In genomic region chr9:127390563-127390962, GRCh38 we compare ENCODE assay signal across 21 cellular contexts. TPM values are rescaled to one million over a fixed set of nuclear protein-coding genes. Genes with fewer than 3 reads are reported as not detected.
A peak's percentile ranks its signal among the peaks of the same experiment; 100 is the strongest.
DNase-seq lines count a peak whose midpoint lies in the region; ATAC-seq, FAIRE-seq and TF ChIP-seq lines count a peak whose summit lies in the region.
"Had no signal": no experiment of that assay in that cellular context is flagged by ENCODE, and none has a peak within 500 bp of the region (broad histone marks: within the 10 kb centered on the region; RNA-seq: fewer than 3 reads in every experiment).

No MANE protein-coding gene starts in this region.

- POLR2A ChIA-PET in activated CD8-positive, alpha-beta T cell treated with anti-CD3 and anti-CD28 coated beads for 36 hours (lab: Charles Lee), result interaction anchor here (3.3 kb wide), 1 partner anchor 60 kb away, joined by 27 read pairs; the partner anchor contains the start of genes LRSAM1 and RPL12
- POLR2A ChIA-PET in activated CD8-positive, alpha-beta T cell treated with anti-CD3 and anti-CD28 coated beads, Interleukin-2, amount 10 ng/mL, durations not matched to agents 7 days and 5 days (lab: Charles Lee), result no interaction called here

- peaks cover 34% of the 10 kb centered on the region for H3K4me1 Mint-ChIP-seq in activated CD8-positive, alpha-beta T cell treated with anti-CD3 and anti-CD28 coated beads for 36 hours (ENCODE audit: low read depth)
- peaks cover 27% of the 10 kb centered on the region for H3K4me1 Mint-ChIP-seq in activated CD8-positive, alpha-beta T cell treated with anti-CD3 and anti-CD28 coated beads, Interleukin-2, amount 10 ng/mL, durations not matched to agents 7 days and 5 days (ENCODE audit: low read depth)

- peaks cover 56% of the 10 kb centered on the region for H3K27me3 Mint-ChIP-seq in activated CD8-positive, alpha-beta T cell treated with anti-CD3 and anti-CD28 coated beads for 36 hours
- peaks cover 50% of the 10 kb centered on the region for H3K27me3 Mint-ChIP-seq in activated CD8-positive, alpha-beta T cell treated with anti-CD3 and anti-CD28 coated beads, Interleukin-2, amount 10 ng/mL, durations not matched to agents 7 days and 5 days (ENCODE audit: low read depth)
- H3K27me3 Mint-ChIP-seq: IgD-negative memory B cell had no signal

- H3K4me3 Mint-ChIP-seq in activated CD8-positive, alpha-beta T cell treated with anti-CD3 and anti-CD28 coated beads for 36 hours, result no peak overlapping the region
- no peak overlapping the region for H3K4me3 Mint-ChIP-seq in activated CD8-positive, alpha-beta T cell treated with anti-CD3 and anti-CD28 coated beads, Interleukin-2, amount 10 ng/mL, durations not matched to agents 7 days and 5 days
- H3K4me3 Mint-ChIP-seq: IgD-negative memory B cell, neural progenitor cell had no signal

- CTCF ChIA-PET in activated CD8-positive, alpha-beta T cell treated with anti-CD3 and anti-CD28 coated beads for 36 hours (lab: Charles Lee), result no interaction called here
- CTCF ChIA-PET in activated CD8-positive, alpha-beta T cell treated with anti-CD3 and anti-CD28 coated beads, Interleukin-2, amount 10 ng/mL, durations not matched to agents 7 days and 5 days (lab: Charles Lee), result no interaction called here

- H3K9me3 ChIP-seq in spleen, result no peaks in the 10 kb centered on the region

- 62 to 69% (median 68%) methylated on average over 5 of the region's 5 CpGs for WGBS in spleen, 5 donors

- no peak overlapping the region for H3K27ac Mint-ChIP-seq in activated CD8-positive, alpha-beta T cell treated with anti-CD3 and anti-CD28 coated beads for 36 hours
- no peak overlapping the region for H3K27ac Mint-ChIP-seq in activated CD8-positive, alpha-beta T cell treated with anti-CD3 and anti-CD28 coated beads, Interleukin-2, amount 10 ng/mL, durations not matched to agents 7 days and 5 days
- H3K27ac Mint-ChIP-seq: activated naive CD4-positive, alpha-beta T cell treated with anti-CD3 and anti-CD28 coated beads, Interleukin-2, amount 50 U/mL, for 72 hours; IgD-negative memory B cell; neural progenitor cell had no signal

- FAIRE-seq in HTR-8/SVneo (lab: Jason Lieb, UNC), result no peak
- FAIRE-seq: H1, kidney had no signal

- H3K27ac ChIP-seq in spleen, result no peak overlapping the region
- H3K27ac ChIP-seq: neural progenitor cell had no signal

- no peak for ATAC-seq in activated CD8-positive, alpha-beta T cell treated with anti-CD3 and anti-CD28 coated beads for 36 hours
- ATAC-seq in activated CD8-positive, alpha-beta T cell treated with anti-CD3 and anti-CD28 coated beads, Interleukin-2, amount 10 ng/mL, durations not matched to agents 7 days and 5 days, result no peak
- ATAC-seq: activated naive CD4-positive, alpha-beta T cell treated with anti-CD3 and anti-CD28 coated beads, Interleukin-2, amount 50 U/mL, for 72 hours; PC-3; SK-N-SH treated with all-trans-retinoic acid at 6 μM for 48 hours had no signal

- intact Hi-C loops in activated CD8-positive, alpha-beta T cell treated with anti-CD3 and anti-CD28 coated beads for 36 hours (cut with micrococcal nuclease), result loop anchor here (10.0 kb wide), 1 partner anchor 166 kb away; no protein-coding TSS in a partner anchor
- intact Hi-C loops in spleen (cut with DNase I; ENCODE audit: low total_unique reads), result loop anchor here (10.0 kb wide), 1 partner anchor 166 kb away; no protein-coding TSS in a partner anchor

- no peak for TF ChIP-seq CTCF in activated CD8-positive, alpha-beta T cell treated with anti-CD3 and anti-CD28 coated beads for 36 hours (IDR thresholded peaks at IDR 0.05)
- TF ChIP-seq CTCF in spleen (IDR thresholded peaks at IDR 0.05 in 8 of 11, conservative IDR thresholded peaks at IDR 0.05 in 3 of 11), result no peak

- peak; percentile 26 for DNase-seq in activated CD8-positive, alpha-beta T cell treated with anti-CD3 and anti-CD28 coated beads for 36 hours
- DNase-seq in activated CD8-positive, alpha-beta T cell treated with anti-CD3 and anti-CD28 coated beads, Interleukin-2, amount 10 ng/mL, durations not matched to agents 7 days and 5 days, result no peak
- DNase-seq in NOMO-1 treated with dmso at 0.1 percent for 144 hours (lab: John Stamatoyannopoulos, UW; ENCODE audit: unreplicated experiment) (peak; percentile 43), glomerular visceral epithelial cell (ENCODE audit: extremely low spot score) (peak; percentile 78), spleen (peak; percentile 43), NCI-H2227 (lab: John Stamatoyannopoulos, UW; ENCODE audit: unreplicated experiment) (no peak), HTR-8/SVneo (ENCODE audit: insufficient read length, low spot score) (no peak), HuH-7.5 (ENCODE audit: low spot score) (no peak)
- DNase-seq: activated CD4-positive, alpha-beta T cell treated with anti-CD3 and anti-CD28 coated beads for 1 hour; cortex of kidney; hippocampal formation; kidney; MV-4-11; NCI-H2029 treated with DMSO at 0.1 percent for 48 hours; NCI-H524 treated with DMSO at 0.1 percent for 48 hours; PC-3 had no signal

- TF ChIP-seq POLR2A in spleen (IDR thresholded peaks at IDR 0.05), result no peak

- H3K36me3 ChIP-seq in spleen, result no peaks in the 10 kb centered on the region
- H3K36me3 ChIP-seq: neural progenitor cell had no signal

- H3K27me3 ChIP-seq in spleen (replicated peaks in 1 of 7), result peaks cover 0 to 42% (median 0%) of the 10 kb centered on the region in 7 donors

- H3K4me1 ChIP-seq in spleen, result peaks cover 5 to 20% (median 12%) of the 10 kb centered on the region in 6 donors
- H3K4me1 ChIP-seq: neural progenitor cell had no signal

- H3K4me3 ChIP-seq in spleen, result no peak overlapping the region
- H3K4me3 ChIP-seq: neural progenitor cell had no signal

- no peaks in the 10 kb centered on the region for H3K9me3 Mint-ChIP-seq in activated CD8-positive, alpha-beta T cell treated with anti-CD3 and anti-CD28 coated beads for 36 hours
- no peaks in the 10 kb centered on the region for H3K9me3 Mint-ChIP-seq in activated CD8-positive, alpha-beta T cell treated with anti-CD3 and anti-CD28 coated beads, Interleukin-2, amount 10 ng/mL, durations not matched to agents 7 days and 5 days (ENCODE audit: insufficient read depth)
- H3K9me3 Mint-ChIP-seq: activated naive CD4-positive, alpha-beta T cell treated with anti-CD3 and anti-CD28 coated beads, Interleukin-2, amount 50 U/mL, for 72 hours; IgD-negative memory B cell; neural progenitor cell had no signal

- H3K36me3 Mint-ChIP-seq in activated CD8-positive, alpha-beta T cell treated with anti-CD3 and anti-CD28 coated beads for 36 hours (ENCODE audit: low read depth), result no peaks in the 10 kb centered on the region
- no peaks in the 10 kb centered on the region for H3K36me3 Mint-ChIP-seq in activated CD8-positive, alpha-beta T cell treated with anti-CD3 and anti-CD28 coated beads, Interleukin-2, amount 10 ng/mL, durations not matched to agents 7 days and 5 days (ENCODE audit: low read depth)
- H3K36me3 Mint-ChIP-seq: activated naive CD4-positive, alpha-beta T cell treated with anti-CD3 and anti-CD28 coated beads, Interleukin-2, amount 50 U/mL, for 72 hours; IgD-negative memory B cell; neural progenitor cell had no signal

RNA-seq across cellular contexts. Expression of gene SLC2A8, which starts 6.4 kb away (rescaled TPM):
- 1 to 10 TPM; 1.6 to 2.1 TPM for total RNA-seq in activated CD8-positive, alpha-beta T cell treated with anti-CD3 and anti-CD28 coated beads for 36 hours
- 1 to 10 TPM; 5.6 to 7.2 TPM for total RNA-seq in activated CD8-positive, alpha-beta T cell treated with anti-CD3 and anti-CD28 coated beads, Interleukin-2, amount 10 ng/mL, durations not matched to agents 7 days and 5 days
- total RNA-seq in spleen, result 10 to 100 TPM; 16.8 to 32.0 (median 23.0) TPM
- 10 to 100 TPM; 10.0 to 18.3 (median 14.5) TPM for polyA plus RNA-seq in spleen

RNA-seq across cellular contexts. Expression of gene ZNF79, which starts 33.6 kb away (rescaled TPM):
- total RNA-seq in activated CD8-positive, alpha-beta T cell treated with anti-CD3 and anti-CD28 coated beads for 36 hours, result 1 to 10 TPM; 7.6 TPM
- 10 to 100 TPM; 11.3 to 12.1 TPM for total RNA-seq in activated CD8-positive, alpha-beta T cell treated with anti-CD3 and anti-CD28 coated beads, Interleukin-2, amount 10 ng/mL, durations not matched to agents 7 days and 5 days
- total RNA-seq in spleen, result 10 to 100 TPM; 10.4 to 14.7 (median 12.7) TPM
- 1 to 10 TPM; 2.3 to 4.1 (median 3.8) TPM for polyA plus RNA-seq in spleen

Comparison
In these comparisons a context has a peak if more than half of its experiments do, and no peak if none do; other contexts are left out.
1. DNase-seq: peak in activated CD8-positive, alpha-beta T cell treated with anti-CD3 and anti-CD28 coated beads for 36 hours (single experiment), NOMO-1 treated with dmso at 0.1 percent for 144 hours (single experiment), glomerular visceral epithelial cell (single experiment) and spleen (single experiment); none in activated CD8-positive, alpha-beta T cell treated with anti-CD3 and anti-CD28 coated beads, Interleukin-2, amount 10 ng/mL, durations not matched to agents 7 days and 5 days (single experiment), NCI-H2227 (single experiment), HTR-8/SVneo (single experiment) and HuH-7.5 (single experiment).